Comparison of ENCODE assay signal across 13 cellular contexts in the genomic region with DNA sequence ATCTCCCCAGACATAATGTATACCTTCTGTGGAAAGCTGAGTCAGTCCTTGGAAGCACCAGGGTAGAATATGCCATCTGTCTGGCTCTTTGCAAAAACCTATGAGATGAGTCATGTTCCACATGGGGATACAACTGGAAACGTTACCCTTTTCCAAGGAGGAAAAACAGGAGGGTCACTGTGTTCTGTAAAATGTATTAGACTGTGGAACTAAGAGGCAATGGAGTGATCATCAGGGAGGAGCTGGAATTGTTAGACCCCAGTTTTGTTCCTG. TPM values are rescaled to one million over a fixed set of nuclear protein-coding genes. Genes with fewer than 3 reads are reported as not detected.
A peak's percentile ranks its signal among the peaks of the same experiment; 100 is the strongest.
DNase-seq lines count a peak whose midpoint lies in the region; ATAC-seq, FAIRE-seq and TF ChIP-seq lines count a peak whose summit lies in the region.
"Had no signal": no experiment of that assay in that cellular context is flagged by ENCODE, and none has a peak within 500 bp of the region (broad histone marks: within the 10 kb centered on the region; RNA-seq: fewer than 3 reads in every experiment).

No MANE protein-coding gene starts in this region.

- dilution Hi-C loops in endothelial cell of umbilical vein (cut with MboI; ENCODE audit: extremely low pct_ligation_motif_present, low sequenced_read_pairs) = no loop called here

- H3K79me2 ChIP-seq in PC-3 (ENCODE audit: low read length) (no peaks in the 10 kb centered on the region), endothelial cell of umbilical vein (ENCODE audit: control insufficient read depth, insufficient read depth, low read length) (no peaks in the 10 kb centered on the region)

- no peaks in the 10 kb centered on the region for H4K20me1 ChIP-seq in PC-3 (ENCODE audit: low read length)
- no peaks in the 10 kb centered on the region for H4K20me1 ChIP-seq in endothelial cell of umbilical vein (replicated peaks; ENCODE audit: control insufficient read depth, extremely low read depth, insufficient read depth, low read length)

- CTCF ChIA-PET in PC-3 (lab: Charles Lee) (no interaction called here), endothelial cell of umbilical vein (lab: Charles Lee) (interaction anchor here (1.5 kb wide), 2 partner anchors 13 to 141 kb away, joined by 3 to 5 read pairs; no protein-coding TSS in a partner anchor)

- peaks cover 87% of the 10 kb centered on the region for H3K36me3 ChIP-seq in PC-3 (ENCODE audit: low read depth, low read length)
- peaks cover 36 to 55% of the 10 kb centered on the region in 2 experiments for H3K36me3 ChIP-seq in endothelial cell of umbilical vein (ENCODE audit: control insufficient read depth in 2 of 2, extremely low read depth in 1 of 2, insufficient read depth in 2 of 2, low read length in 2 of 2)
- H3K36me3 ChIP-seq: ovary had no signal

- DNase-seq in COLO829 (ENCODE audit: low spot score) (peak; percentile 96), PC-3 (peak; percentile 38), endothelial cell of umbilical vein (ENCODE audit: low read depth, low spot score) (no peak), pons (ENCODE audit: low spot score) (peak; percentile 22), mesothelial cell of epicardium (ENCODE audit: low spot score in 2 of 2, unreplicated experiment in 2 of 2) (no peak)
- DNase-seq: colonic mucosa, DND-41, NCI-H2227 treated with DMSO at 0.1 percent for 48 hours, ovary had no signal

- peak; percentile 78; the same call in 1 of the 2 replicates for ATAC-seq in PC-3
- no peak for ATAC-seq in HG02759 (IDR thresholded peaks at IDR 0.05; ENCODE audit: unreplicated experiment)
- no peak for ATAC-seq in GM21423 (IDR thresholded peaks at IDR 0.05; ENCODE audit: unreplicated experiment)
- ATAC-seq in HG03469 (IDR thresholded peaks at IDR 0.05; ENCODE audit: unreplicated experiment) = no peak

- no peak overlapping the region for H3K27ac ChIP-seq in PC-3 (ENCODE audit: low read length)
- H3K27ac ChIP-seq in endothelial cell of umbilical vein (ENCODE audit: insufficient read depth, low read depth, low read length) = no peak overlapping the region
- H3K27ac ChIP-seq: colonic mucosa, ovary had no signal

- H3K27me3 Mint-ChIP-seq in mesothelial cell of epicardium (ENCODE audit: low read depth) = no peaks in the 10 kb centered on the region

- no peak overlapping the region for H3K4me2 ChIP-seq in PC-3 (ENCODE audit: low read length)
- no peak overlapping the region for H3K4me2 ChIP-seq in endothelial cell of umbilical vein (ENCODE audit: insufficient read depth, low read length)

- H2AFZ ChIP-seq in PC-3 (ENCODE audit: low read length) (no peak overlapping the region), endothelial cell of umbilical vein (ENCODE audit: low read depth, low read length) (no peak overlapping the region)

- POLR2A ChIA-PET in PC-3 (lab: Charles Lee; ENCODE audit: unreplicated experiment) = interaction anchor here (0.5 kb wide), 1 partner anchor 139 kb away, joined by 35 read pairs; no protein-coding TSS in a partner anchor
- POLR2A ChIA-PET in endothelial cell of umbilical vein (lab: Charles Lee) = no interaction called here

- peak; percentile 40 for FAIRE-seq in endothelial cell of umbilical vein (lab: Jason Lieb, UNC)

- H3K36me3 Mint-ChIP-seq in mesothelial cell of epicardium = peaks cover 53% of the 10 kb centered on the region

- H3K4me3 ChIP-seq in PC-3 (ENCODE audit: low read length) (no peak overlapping the region), endothelial cell of umbilical vein (replicated peaks in 1 of 3; ENCODE audit: insufficient read depth in 1 of 3, low read depth in 1 of 3, low read length in 3 of 3) (no peak overlapping the region)
- H3K4me3 ChIP-seq: colonic mucosa, ovary had no signal

- peaks cover 5% of the 10 kb centered on the region for H3F3A ChIP-seq in PC-3 (ENCODE audit: low read length, unreplicated experiment)

- no peak for TF ChIP-seq CTCF in PC-3 (conservative IDR thresholded peaks at IDR 0.05; ENCODE audit: low read depth, low read length)
- TF ChIP-seq CTCF in endothelial cell of umbilical vein (IDR thresholded peaks at IDR 0.05; ENCODE audit: extremely low read depth in 1 of 2, insufficient read depth in 1 of 2, low read depth in 1 of 2, low read length in 2 of 2) = no peak
- TF ChIP-seq CTCF in mesothelial cell of epicardium (IDR thresholded peaks at IDR 0.05; ENCODE audit: unreplicated experiment) = no peak

- no peaks in the 10 kb centered on the region for H3K9me3 Mint-ChIP-seq in mesothelial cell of epicardium
- H3K9me3 Mint-ChIP-seq: T-helper 1 cell treated with Interleukin-12 subunit alpha and Interleukin-12 subunit beta and Interleukin-4 antibody, amounts not matched to agents 30 μg/mL and 1 μg/mL, for 36 hours had no signal

- H3K4me1 Mint-ChIP-seq in mesothelial cell of epicardium = no peaks in the 10 kb centered on the region

- intact Hi-C loops in PC-3 (cut with micrococcal nuclease) (no loop called here), endothelial cell of umbilical vein (cut with micrococcal nuclease) (no loop called here)

- no peak overlapping the region for H3K27ac Mint-ChIP-seq in mesothelial cell of epicardium
- H3K27ac Mint-ChIP-seq: T-helper 1 cell treated with Interleukin-12 subunit alpha and Interleukin-12 subunit beta and Interleukin-4 antibody, amounts not matched to agents 30 μg/mL and 1 μg/mL, for 36 hours had no signal

- BruUV-seq in PC-3 (replicated peaks; lab: Mats Ljungman, UMichigan) (no TSS peak), endothelial cell of umbilical vein (replicated peaks; lab: Mats Ljungman, UMichigan) (no TSS peak)

- no peaks in the 10 kb centered on the region for H3K9me2 ChIP-seq in PC-3 (replicated peaks; ENCODE audit: low read length)

- H3K4me3 Mint-ChIP-seq in mesothelial cell of epicardium = no peak overlapping the region
- H3K4me3 Mint-ChIP-seq: T-helper 1 cell treated with Interleukin-12 subunit alpha and Interleukin-12 subunit beta and Interleukin-4 antibody, amounts not matched to agents 30 μg/mL and 1 μg/mL, for 36 hours had no signal

- TF ChIP-seq POLR2A in endothelial cell of umbilical vein (IDR thresholded peaks at IDR 0.05; ENCODE audit: low read depth, low read length) = no peak

- H3K9ac ChIP-seq in PC-3 (ENCODE audit: low read length) = no peak overlapping the region
- no peak overlapping the region for H3K9ac ChIP-seq in endothelial cell of umbilical vein (replicated peaks; ENCODE audit: extremely low read depth, insufficient read depth, low read length)

- 0 out of 2 replicates have a peak, but pooled peaks cover 4% of the 10 kb centered on the region for H3K4me1 ChIP-seq in PC-3 (ENCODE audit: insufficient read depth, low read length)
- H3K4me1 ChIP-seq in endothelial cell of umbilical vein (ENCODE audit: control insufficient read depth, extremely low read depth, insufficient read depth, low read length) = no peaks in the 10 kb centered on the region
- H3K4me1 ChIP-seq: colonic mucosa had no signal

- H3K9me3 ChIP-seq in PC-3 (ENCODE audit: low read length) (no peaks in the 10 kb centered on the region), endothelial cell of umbilical vein (replicated peaks; ENCODE audit: control insufficient read depth, insufficient read depth, low read length) (no peaks in the 10 kb centered on the region)
- H3K9me3 ChIP-seq: colonic mucosa, ovary had no signal

- H3K27me3 ChIP-seq in PC-3 (ENCODE audit: low read length) (no peaks in the 10 kb centered on the region), endothelial cell of umbilical vein (ENCODE audit: control insufficient read depth in 2 of 2, insufficient read depth in 2 of 2, low read length in 2 of 2) (no peaks in the 10 kb centered on the region)
- H3K27me3 ChIP-seq: colonic mucosa, ovary had no signal

- H3K9me1 ChIP-seq in endothelial cell of umbilical vein (replicated peaks; ENCODE audit: control insufficient read depth, extremely low read depth, insufficient read depth, low read length) = no peaks in the 10 kb centered on the region

RNA-seq across cellular contexts. Expression of a gene that starts 16.1 kb away (rescaled TPM):
- total RNA-seq in PC-3 (2014; rRNA removed) (404 and 469 TPM in 2 replicates), endothelial cell of umbilical vein (181 and 184 TPM in 2 replicates), mesothelial cell of epicardium (114 to 127 TPM (median 126 TPM) in 3 replicates)
- 251 and 266 TPM in 2 replicates for polyA plus RNA-seq in endothelial cell of umbilical vein
- polyA plus RNA-seq in endothelial cell of umbilical vein (2011; cell fraction: cytosol; rRNA removed) = 289 and 336 TPM in 2 replicates
- polyA plus RNA-seq in endothelial cell of umbilical vein (2011; cell fraction: nucleus; rRNA removed) = 182 and 188 TPM in 2 replicates
- polyA plus RNA-seq in endothelial cell of umbilical vein (2012) = 176 and 257 TPM in 2 replicates
- polyA minus RNA-seq in endothelial cell of umbilical vein = 206 and 240 TPM in 2 replicates
- polyA minus RNA-seq in endothelial cell of umbilical vein (2011; cell fraction: cytosol; rRNA and poly(A)+ RNA removed) = 118 TPM
- polyA minus RNA-seq in endothelial cell of umbilical vein (2011; cell fraction: nucleus; rRNA and poly(A)+ RNA removed) = 45.8 and 53.8 TPM in 2 replicates

RNA-seq across cellular contexts. Expression of a gene that starts 40.1 kb away (rescaled TPM):
- 63.3 and 78.3 TPM in 2 replicates for total RNA-seq in PC-3 (2014; rRNA removed)
- total RNA-seq in endothelial cell of umbilical vein = 72.1 and 77.0 TPM in 2 replicates
- polyA plus RNA-seq in endothelial cell of umbilical vein = 79.3 and 89.2 TPM in 2 replicates
- polyA plus RNA-seq in endothelial cell of umbilical vein (2011; cell fraction: cytosol; rRNA removed) = 78.7 and 87.8 TPM in 2 replicates
- 172 and 179 TPM in 2 replicates for polyA plus RNA-seq in endothelial cell of umbilical vein (2011; cell fraction: nucleus; rRNA removed)
- polyA plus RNA-seq in endothelial cell of umbilical vein (2012) = 38.5 and 45.5 TPM in 2 replicates
- polyA minus RNA-seq in endothelial cell of umbilical vein = 208 and 246 TPM in 2 replicates
- 70.9 TPM for polyA minus RNA-seq in endothelial cell of umbilical vein (2011; cell fraction: cytosol; rRNA and poly(A)+ RNA removed)
- polyA minus RNA-seq in endothelial cell of umbilical vein (2011; cell fraction: nucleus; rRNA and poly(A)+ RNA removed) = 120 and 175 TPM in 2 replicates
- 122 to 130 TPM (median 124 TPM) in 3 replicates for total RNA-seq in mesothelial cell of epicardium

RNA-seq across cellular contexts. Expression of a gene that starts 43.7 kb away (rescaled TPM):
- total RNA-seq in PC-3 (2014; rRNA removed) (24.6 and 30.3 TPM in 2 replicates), endothelial cell of umbilical vein (15.5 and 17.9 TPM in 2 replicates), mesothelial cell of epicardium (32.1 to 37.2 TPM (median 32.3 TPM) in 3 replicates)
- 20.1 and 30.9 TPM in 2 replicates for polyA plus RNA-seq in endothelial cell of umbilical vein
- 10.6 and 14.9 TPM in 2 replicates for polyA plus RNA-seq in endothelial cell of umbilical vein (2011; cell fraction: cytosol; rRNA removed)
- 28.8 and 31.0 TPM in 2 replicates for polyA plus RNA-seq in endothelial cell of umbilical vein (2011; cell fraction: nucleus; rRNA removed)
- 7.5 and 9.4 TPM in 2 replicates for polyA plus RNA-seq in endothelial cell of umbilical vein (2012)
- polyA minus RNA-seq in endothelial cell of umbilical vein = 25.4 and 44.7 TPM in 2 replicates
- polyA minus RNA-seq in endothelial cell of umbilical vein (2011; cell fraction: cytosol; rRNA and poly(A)+ RNA removed) = 35.7 TPM
- 25.9 and 33.8 TPM in 2 replicates for polyA minus RNA-seq in endothelial cell of umbilical vein (2011; cell fraction: nucleus; rRNA and poly(A)+ RNA removed)

RNA-seq across cellular contexts. Expression of a gene that starts 48.4 kb away (rescaled TPM):
- total RNA-seq in PC-3 (2014; rRNA removed) = 75.1 and 94.7 TPM in 2 replicates
- 83.1 and 85.2 TPM in 2 replicates for total RNA-seq in endothelial cell of umbilical vein
- 73.1 and 76.2 TPM in 2 replicates for polyA plus RNA-seq in endothelial cell of umbilical vein
- polyA plus RNA-seq in endothelial cell of umbilical vein (2011; cell fraction: cytosol; rRNA removed) = 77.7 and 86.8 TPM in 2 replicates
- 34.5 and 49.7 TPM in 2 replicates for polyA plus RNA-seq in endothelial cell of umbilical vein (2011; cell fraction: nucleus; rRNA removed)
- 53.1 and 53.4 TPM in 2 replicates for polyA plus RNA-seq in endothelial cell of umbilical vein (2012)
- 29.1 and 35.4 TPM in 2 replicates for polyA minus RNA-seq in endothelial cell of umbilical vein
- polyA minus RNA-seq in endothelial cell of umbilical vein (2011; cell fraction: cytosol; rRNA and poly(A)+ RNA removed) = 33.5 TPM
- polyA minus RNA-seq in endothelial cell of umbilical vein (2011; cell fraction: nucleus; rRNA and poly(A)+ RNA removed) = 6.3 and 11.4 TPM in 2 replicates
- 76.8 to 87.2 TPM (median 82.3 TPM) in 3 replicates for total RNA-seq in mesothelial cell of epicardium

Comparison
In these comparisons a context has a peak if more than half of its experiments do, and no peak if none do; other contexts are left out.
1. DNase-seq: peak in COLO829 (single experiment), PC-3 (single experiment) and pons (single experiment); none in endothelial cell of umbilical vein (single experiment) and mesothelial cell of epicardium (0 of 2).